8 cellular contexts compared by ENCODE assay signal in genomic region chr19:49866933-49867782, GRCh38. TPM values are rescaled to one million over a fixed set of nuclear protein-coding genes. Genes with fewer than 3 reads are reported as not detected.
DNase-seq lines count a peak whose midpoint lies in the region; ATAC-seq, FAIRE-seq and TF ChIP-seq lines count a peak whose summit lies in the region.

PNKP (minus strand) TSS chr19:49867576; CDS start chr19:49867204, 372 bp downstream.

- intact Hi-C loops in mammary epithelial cell (cut with micrococcal nuclease): loop anchor here (1.0 to 10.0 kb wide), 4 partner anchors 15 to 292 kb away; partner anchors contain the start of genes AP2A1 and MED25
- intact Hi-C loops in spleen (cut with DNase I; ENCODE audit: low total_unique reads): no loop called here

- peaks cover 29% of the 10 kb centered on the region for H3K4me1 Mint-ChIP-seq in WTC11
- peaks cover 56% of the 10 kb centered on the region in 2 donors for H3K4me1 Mint-ChIP-seq in immature natural killer cell

- dilution Hi-C loops in mammary epithelial cell (cut with HindIII; ENCODE audit: low sequenced_read_pairs): no loop called here

- H3K79me2 ChIP-seq in mammary epithelial cell (ENCODE audit: insufficient read depth, low read length): peaks cover 64% of the 10 kb centered on the region

- peak within 1 kb of the TSS; percentile 73 for H3K9ac ChIP-seq in mammary epithelial cell (ENCODE audit: insufficient read depth, low read length)

- no TSS peak for BruUV-seq in mammary epithelial cell (replicated peaks; lab: Mats Ljungman, UMichigan)

- H3K27me3 ChIP-seq in mammary epithelial cell (ENCODE audit: insufficient read depth, low read length): no peaks in the 10 kb centered on the region
- H3K27me3 ChIP-seq in spleen (replicated peaks in 1 of 7): no peaks in the 10 kb centered on the region

- peaks cover 3% of the 10 kb centered on the region; the same call in 1 of the 2 replicates for H3K9me3 Mint-ChIP-seq in WTC11
- no peaks in the 10 kb centered on the region for H3K9me3 Mint-ChIP-seq in immature natural killer cell

- TF ChIP-seq CTCF in WTC11 (IDR thresholded peaks at IDR 0.05) (no peak), mammary epithelial cell (conservative IDR thresholded peaks at IDR 0.05 in 1 of 2, IDR thresholded peaks at IDR 0.05 in 1 of 2; ENCODE audit: extremely low read depth in 1 of 2, insufficient read depth in 1 of 2, low read depth in 1 of 2, low read length in 2 of 2) (no peak), spleen (IDR thresholded peaks at IDR 0.05 in 8 of 11, conservative IDR thresholded peaks at IDR 0.05 in 3 of 11) (peak in 1 of 11 experiments; percentile 7)

- TF ChIP-seq POLR2A in spleen (IDR thresholded peaks at IDR 0.05): peak in 2 of 3 donors; percentile 11 to 68

- H3K27ac ChIP-seq in mammary epithelial cell (ENCODE audit: insufficient read depth, low read depth, low read length) (peak within 1 kb of the TSS; percentile 86), spleen (peak within 1 kb of the TSS; percentile 86 to 98 (median 95))

- peak within 1 kb of the TSS; percentile 97 for H3K27ac Mint-ChIP-seq in WTC11
- peak within 1 kb of the TSS in 3 of 6 donors; percentile 90 to 99 (median 98) for H3K27ac Mint-ChIP-seq in immature natural killer cell

- DNase-seq in NCI-H345 (lab: John Stamatoyannopoulos, UW) (peak; percentile 89), WTC11 (ENCODE audit: low spot score) (peak; percentile 87), mammary epithelial cell (peak; percentile 91), immature natural killer cell (peak; percentile 89 to 92 (median 90)), spleen (peak; percentile 97)

- H3K27me3 Mint-ChIP-seq in WTC11 (ENCODE audit: low read depth): no peaks in the 10 kb centered on the region
- H3K27me3 Mint-ChIP-seq in immature natural killer cell (ENCODE audit: low read depth in 3 of 3): peaks cover 9 to 13% (median 10%) of the 10 kb centered on the region in 3 donors

- ATAC-seq in GM18870 (IDR thresholded peaks at IDR 0.05; ENCODE audit: unreplicated experiment) (peak; percentile 32), HG03175 (IDR thresholded peaks at IDR 0.05; ENCODE audit: unreplicated experiment) (peak; percentile 41), WTC11 (peak; percentile 21)

- WGBS in mammary epithelial cell (ENCODE audit: low coverage, missing lambda C conversion rate): under 1% methylated on average over 27 of the region's 65 CpGs
- WGBS in spleen, 5 donors: 0 to 1% (median 0%) methylated on average over 29 to 65 of the region's 65 CpGs

- POLR2A ChIA-PET in WTC11 (lab: Charles Lee): interaction anchor here (0.6 to 1.5 kb wide), 7 partner anchors 9 to 191 kb away, joined by 3 to 7 read pairs (median 4); partner anchors contain the start of gene PTOV1

- H4K20me1 ChIP-seq in mammary epithelial cell (ENCODE audit: insufficient read depth, low read length): no peaks in the 10 kb centered on the region

- H3K4me3 ChIP-seq in mammary epithelial cell (replicated peaks in 1 of 3; ENCODE audit: insufficient read depth in 1 of 3, low read depth in 2 of 3, low read length in 3 of 3) (peak within 1 kb of the TSS; percentile 71 to 85 (median 79)), spleen (peak within 1 kb of the TSS; percentile 69 to 93 (median 88))

- peak within 1 kb of the TSS; percentile 93 for H3K4me2 ChIP-seq in mammary epithelial cell (ENCODE audit: insufficient read depth, low read depth, low read length)

- H3K4me3 Mint-ChIP-seq in WTC11 (no peak within 1 kb of the TSS), immature natural killer cell (peak within 1 kb of the TSS in 1 of 5 donors; percentile 100)

- peak within 1 kb of the TSS; percentile 87 for H2AFZ ChIP-seq in mammary epithelial cell (ENCODE audit: low read depth, low read length)

- in situ Hi-C loops in mammary epithelial cell (cut with MboI; ENCODE audit: low sequenced_read_pairs in 2 of 2): no loop called here

- CTCF ChIA-PET in WTC11 (lab: Charles Lee): interaction anchor here (0.6 to 2.6 kb wide), 8 partner anchors 10 to 201 kb away, joined by 3 to 10 read pairs (median 4); partner anchors contain the start of genes AKT1S1, FUZ and PTOV1
- CTCF ChIA-PET in mammary epithelial cell (lab: Charles Lee; ENCODE audit: low non-redundant PET): no interaction called here

- peak; percentile 68 for FAIRE-seq in A204.1 (lab: Jason Lieb, UNC)

- peaks cover 21% of the 10 kb centered on the region for H3K36me3 Mint-ChIP-seq in WTC11
- H3K36me3 Mint-ChIP-seq in immature natural killer cell: peaks cover 0 to 4% (median 4%) of the 10 kb centered on the region in 3 donors

- H3K36me3 ChIP-seq in mammary epithelial cell (ENCODE audit: insufficient read depth, low read length) (peaks cover 12% of the 10 kb centered on the region), spleen (peaks cover 4 to 49% (median 27%) of the 10 kb centered on the region in 6 donors)

- peaks cover 26% of the 10 kb centered on the region for H3K4me1 ChIP-seq in mammary epithelial cell (ENCODE audit: insufficient read depth, low read length)
- peaks cover 40 to 90% (median 70%) of the 10 kb centered on the region in 6 donors for H3K4me1 ChIP-seq in spleen

- H3K9me3 ChIP-seq in mammary epithelial cell (replicated peaks; ENCODE audit: insufficient read depth, low read length): no peaks in the 10 kb centered on the region
- no peaks in the 10 kb centered on the region for H3K9me3 ChIP-seq in spleen

TF ChIP-seq in WTC11, 78 proteins besides CTCF, POLR2A, EP300 and RAD21 (continues in another document):
- TF ChIP-seq ATF6 (CRISPR knock-in tag; IDR thresholded peaks at IDR 0.05) (no peak), E2F1 (CRISPR knock-in tag; IDR thresholded peaks at IDR 0.05) (0 out of 2 replicates have a peak, but pooled peaks have one; percentile 38), ZNF263 (CRISPR knock-in tag; IDR thresholded peaks at IDR 0.05; ENCODE audit: low read depth) (no peak), NFYB (CRISPR knock-in tag; conservative IDR thresholded peaks at IDR 0.05; ENCODE audit: low read depth) (no peak; the same call in 1 of the 2 replicates), ERG (CRISPR knock-in tag; IDR thresholded peaks at IDR 0.05) (no peak), TEAD1 (CRISPR knock-in tag; IDR thresholded peaks at IDR 0.05) (peak; percentile 50), E2F4 (CRISPR knock-in tag; IDR thresholded peaks at IDR 0.05; ENCODE audit: borderline replicate concordance, low read depth) (no peak), NFE2L1 (CRISPR knock-in tag; IDR thresholded peaks at IDR 0.05) (peak; percentile 27; the same call in 1 of the 2 replicates)

RNA-seq across cellular contexts. Expression of gene PNKP, which starts in this region (rescaled TPM):
- total RNA-seq in WTC11 (2021) (133 to 146 TPM (median 142 TPM) in 3 replicates), mammary epithelial cell (10 to 100 TPM; 40.0 to 99.3 TPM), spleen (100 to 1,000 TPM in 5 of 7 donors, 10 to 100 TPM in 2; 80.9 to 203 (median 111) TPM)
- polyA plus RNA-seq in mammary epithelial cell (27.7 TPM), immature natural killer cell (10 to 100 TPM; 36.4 to 55.1 (median 41.4) TPM), spleen (100 to 1,000 TPM in 1 of 3 donors, 10 to 100 TPM in 2; 36.6 to 135 (median 66.2) TPM)
- polyA minus RNA-seq in mammary epithelial cell: 39.0 TPM

Comparison
In these comparisons a context has a peak if more than half of its experiments do, and no peak if none do; other contexts are left out.
1. Peak in every context shown above with its lines: DNase-seq, ATAC-seq, H3K4me3 ChIP-seq and H3K27ac ChIP-seq.